ENCODE assay signal across 13 cellular contexts in genomic region chr3:56813656-56813965, GRCh38. TPM values are rescaled to one million over a fixed set of nuclear protein-coding genes. Genes with fewer than 3 reads are reported as not detected.
DNase-seq lines count a peak whose midpoint lies in the region; ATAC-seq, FAIRE-seq and TF ChIP-seq lines count a peak whose summit lies in the region.
"Had no signal": no experiment of that assay in that cellular context is flagged by ENCODE, and none has a peak within 500 bp of the region (broad histone marks: within the 10 kb centered on the region; RNA-seq: fewer than 3 reads in every experiment).

No MANE protein-coding gene starts in this region.

- peak overlapping the region; percentile 81 for H3K27ac Mint-ChIP-seq in activated naive CD4-positive, alpha-beta T cell treated with anti-CD3 and anti-CD28 coated beads, Interleukin-2, amount 50 U/mL, for 24 hours
- no peak overlapping the region for H3K27ac Mint-ChIP-seq in activated naive CD4-positive, alpha-beta T cell treated with anti-CD3 and anti-CD28 coated beads for 36 hours

- intact Hi-C loops in activated naive CD4-positive, alpha-beta T cell treated with anti-CD3 and anti-CD28 coated beads for 36 hours (cut with micrococcal nuclease): no loop called here
- intact Hi-C loops in mammary epithelial cell (cut with micrococcal nuclease) (no loop called here), HepG2 (cut with micrococcal nuclease; ENCODE audit: unreplicated experiment) (no loop called here)

- H2AFZ ChIP-seq in mammary epithelial cell (ENCODE audit: low read depth, low read length) (no peak overlapping the region), HepG2 (ENCODE audit: low read length) (no peak overlapping the region)

- TF ChIP-seq POLR2A in HepG2 (IDR thresholded peaks at IDR 0.05; ENCODE audit: insufficient read depth in 1 of 2, low read depth in 2 of 2, low read length in 2 of 2): no peak

- H3K27me3 Mint-ChIP-seq in activated naive CD4-positive, alpha-beta T cell treated with anti-CD3 and anti-CD28 coated beads, Interleukin-2, amount 50 U/mL, for 24 hours: no peaks in the 10 kb centered on the region
- H3K27me3 Mint-ChIP-seq in activated naive CD4-positive, alpha-beta T cell treated with anti-CD3 and anti-CD28 coated beads for 36 hours (ENCODE audit: low read depth): no peaks in the 10 kb centered on the region

- H3K36me3 ChIP-seq in mammary epithelial cell (ENCODE audit: insufficient read depth, low read length): no peaks in the 10 kb centered on the region
- no peaks in the 10 kb centered on the region for H3K36me3 ChIP-seq in thoracic aorta
- H3K36me3 ChIP-seq in HepG2 (replicated peaks in 1 of 2; ENCODE audit: control insufficient read depth in 1 of 2, insufficient read depth in 2 of 2, low read length in 2 of 2): no peaks in the 10 kb centered on the region

- ATAC-seq in thoracic aorta (ENCODE audit: insufficient number of reproducible peaks, low FRiP score, low read depth): peak; percentile 19
- ATAC-seq in GM19324 (IDR thresholded peaks at IDR 0.05; ENCODE audit: low FRiP score, unreplicated experiment): no peak
- ATAC-seq in HepG2: no peak
- ATAC-seq: activated naive CD4-positive, alpha-beta T cell treated with anti-CD3 and anti-CD28 coated beads, Interleukin-2, amount 50 U/mL, for 72 hours had no signal

- POLR2A ChIA-PET in HepG2 (lab: Yijun Ruan, JAX): interaction anchor here (0.9 kb wide), 1 partner anchor 10 kb away, joined by 3 read pairs; no protein-coding TSS in a partner anchor

- no TSS peak for BruUV-seq in mammary epithelial cell (replicated peaks; lab: Mats Ljungman, UMichigan)
- BruUV-seq in HepG2 (replicated peaks; lab: Mats Ljungman, UMichigan): no TSS peak

- H3K9me3 ChIP-seq in mammary epithelial cell (replicated peaks; ENCODE audit: insufficient read depth, low read length) (no peaks in the 10 kb centered on the region), thoracic aorta (no peaks in the 10 kb centered on the region), HepG2 (ENCODE audit: low read length) (no peaks in the 10 kb centered on the region)

- FAIRE-seq in HepG2 (lab: Jason Lieb, UNC): no peak
- FAIRE-seq: islet of Langerhans had no signal

- CTCF ChIA-PET in activated naive CD4-positive, alpha-beta T cell treated with anti-CD3 and anti-CD28 coated beads for 36 hours (lab: Charles Lee): interaction anchor here (0.6 to 9.7 kb wide), 5 partner anchors 12 to 611 kb away, joined by 3 to 105 read pairs (median 3); partner anchors contain the start of gene ARHGEF3
- CTCF ChIA-PET in mammary epithelial cell (lab: Charles Lee; ENCODE audit: low non-redundant PET) (interaction anchor here (0.7 kb wide), 1 partner anchor 13 kb away, joined by 3 read pairs; no protein-coding TSS in a partner anchor), HepG2 (lab: Yijun Ruan, JAX; ENCODE audit: low intra/inter-chr PET ratio, low total read pairs) (no interaction called here)

- H3K4me3 Mint-ChIP-seq in activated naive CD4-positive, alpha-beta T cell treated with anti-CD3 and anti-CD28 coated beads, Interleukin-2, amount 50 U/mL, for 24 hours: no peak overlapping the region
- no peak overlapping the region for H3K4me3 Mint-ChIP-seq in activated naive CD4-positive, alpha-beta T cell treated with anti-CD3 and anti-CD28 coated beads for 36 hours

- H3K4me1 ChIP-seq in mammary epithelial cell (ENCODE audit: insufficient read depth, low read length): peaks cover 44% of the 10 kb centered on the region
- H3K4me1 ChIP-seq in thoracic aorta (ENCODE audit: control insufficient read depth in 1 of 2, low read depth in 2 of 2): peaks cover 0 to 6% of the 10 kb centered on the region in 2 donors
- H3K4me1 ChIP-seq in HepG2 (ENCODE audit: insufficient read depth, low read length): peaks cover 44% of the 10 kb centered on the region

- no peaks in the 10 kb centered on the region for H4K20me1 ChIP-seq in mammary epithelial cell (ENCODE audit: insufficient read depth, low read length)
- no peaks in the 10 kb centered on the region for H4K20me1 ChIP-seq in HepG2 (ENCODE audit: insufficient read depth, low read length)

- H3K4me3 ChIP-seq in mammary epithelial cell (replicated peaks in 1 of 3; ENCODE audit: insufficient read depth in 1 of 3, low read depth in 2 of 3, low read length in 3 of 3) (no peak overlapping the region), thoracic aorta (no peak overlapping the region), HepG2 (replicated peaks in 1 of 3; ENCODE audit: insufficient read depth in 1 of 3, low read depth in 2 of 3, low read length in 3 of 3) (no peak overlapping the region)

- no peak for TF ChIP-seq RAD21 in HepG2 (CRISPR knock-in tag; IDR thresholded peaks at IDR 0.05)

- H3K9me3 Mint-ChIP-seq in activated naive CD4-positive, alpha-beta T cell treated with anti-CD3 and anti-CD28 coated beads, Interleukin-2, amount 50 U/mL, for 24 hours: no peaks in the 10 kb centered on the region
- H3K9me3 Mint-ChIP-seq in activated naive CD4-positive, alpha-beta T cell treated with anti-CD3 and anti-CD28 coated beads for 36 hours: no peaks in the 10 kb centered on the region
- H3K9me3 Mint-ChIP-seq: activated naive CD4-positive, alpha-beta T cell treated with anti-CD3 and anti-CD28 coated beads, Interleukin-2, amount 50 U/mL, for 72 hours had no signal

- peaks cover 83% of the 10 kb centered on the region for H3K4me1 Mint-ChIP-seq in activated naive CD4-positive, alpha-beta T cell treated with anti-CD3 and anti-CD28 coated beads, Interleukin-2, amount 50 U/mL, for 24 hours
- peaks cover 61% of the 10 kb centered on the region for H3K4me1 Mint-ChIP-seq in activated naive CD4-positive, alpha-beta T cell treated with anti-CD3 and anti-CD28 coated beads for 36 hours (ENCODE audit: low read depth)

- no peaks in the 10 kb centered on the region for H3K27me3 ChIP-seq in mammary epithelial cell (ENCODE audit: insufficient read depth, low read length)
- H3K27me3 ChIP-seq in thoracic aorta (replicated peaks; ENCODE audit: insufficient read depth): no peaks in the 10 kb centered on the region
- no peaks in the 10 kb centered on the region for H3K27me3 ChIP-seq in HepG2 (ENCODE audit: control insufficient read depth in 1 of 2, insufficient read depth in 2 of 2, low read length in 2 of 2)

- WGBS in mammary epithelial cell (ENCODE audit: low coverage, missing lambda C conversion rate): 13% methylated on average over 1 of the region's 1 CpG
- WGBS in HepG2 (ENCODE audit: low lambda C conversion rate): 50% methylated on average over 1 of the region's 1 CpG

- TF ChIP-seq EP300 in HepG2 (IDR thresholded peaks at IDR 0.05; ENCODE audit: low read depth in 2 of 2, low read length in 2 of 2) (no peak), HepG2 (CRISPR knock-in tag; IDR thresholded peaks at IDR 0.05; ENCODE audit: borderline replicate concordance) (no peak)

- in situ Hi-C loops in mammary epithelial cell (cut with MboI; ENCODE audit: low sequenced_read_pairs in 2 of 2): no loop called here
- in situ Hi-C loops in HepG2 (cut with HindIII; ENCODE audit: extremely low pct_ligation_motif_present, low pct_unique_long_range_greater_than_20kb): no loop called here

- no peaks in the 10 kb centered on the region for H3K36me3 Mint-ChIP-seq in activated naive CD4-positive, alpha-beta T cell treated with anti-CD3 and anti-CD28 coated beads, Interleukin-2, amount 50 U/mL, for 24 hours
- no peaks in the 10 kb centered on the region for H3K36me3 Mint-ChIP-seq in activated naive CD4-positive, alpha-beta T cell treated with anti-CD3 and anti-CD28 coated beads for 36 hours (ENCODE audit: low read depth)

- no peaks in the 10 kb centered on the region for H3K79me2 ChIP-seq in mammary epithelial cell (ENCODE audit: insufficient read depth, low read length)
- H3K79me2 ChIP-seq in HepG2 (ENCODE audit: insufficient read depth, low read length): no peaks in the 10 kb centered on the region

- H3K9ac ChIP-seq in mammary epithelial cell (ENCODE audit: insufficient read depth, low read length) (no peak overlapping the region), HepG2 (ENCODE audit: insufficient read depth, low read depth, low read length) (no peak overlapping the region)

- TF ChIP-seq CTCF in mammary epithelial cell (conservative IDR thresholded peaks at IDR 0.05 in 1 of 2, IDR thresholded peaks at IDR 0.05 in 1 of 2; ENCODE audit: extremely low read depth in 1 of 2, insufficient read depth in 1 of 2, low read depth in 1 of 2, low read length in 2 of 2): no peak
- no peak for TF ChIP-seq CTCF in thoracic aorta (IDR thresholded peaks at IDR 0.05)
- TF ChIP-seq CTCF in HepG2 (CRISPR knock-in tag; IDR thresholded peaks at IDR 0.05): no peak

- dilution Hi-C loops in mammary epithelial cell (cut with HindIII; ENCODE audit: low sequenced_read_pairs): loop anchor here (10.0 kb wide), 1 partner anchor 51 kb away; no protein-coding TSS in a partner anchor

- DNase-seq in activated naive CD4-positive, alpha-beta T cell treated with anti-CD3 and anti-CD28 coated beads for 36 hours: no peak
- peak; percentile 67 for DNase-seq in NCI-H69 (lab: John Stamatoyannopoulos, UW)
- DNase-seq in mammary epithelial cell: peak; percentile 20
- DNase-seq in thoracic aorta (ENCODE audit: low spot score): no peak
- no peak for DNase-seq in ecto neural progenitor cell (ENCODE audit: low spot score)
- DNase-seq in HepG2 (ENCODE audit: low spot score): no peak
- DNase-seq: cerebellar nuclear complex, trophoblast cell had no signal

- peak overlapping the region; percentile 8 for H3K27ac ChIP-seq in mammary epithelial cell (ENCODE audit: insufficient read depth, low read depth, low read length)
- H3K27ac ChIP-seq in thoracic aorta: no peak overlapping the region
- no peak overlapping the region for H3K27ac ChIP-seq in HepG2 (ENCODE audit: extremely low read length, insufficient read depth, low read length)
- H3K27ac ChIP-seq: epithelial cell of prostate had no signal

- H3K4me2 ChIP-seq in mammary epithelial cell (ENCODE audit: insufficient read depth, low read depth, low read length): peak overlapping the region; percentile 64
- H3K4me2 ChIP-seq in HepG2 (ENCODE audit: low read depth, low read length): no peak overlapping the region

RNA-seq across cellular contexts. Expression of gene ARHGEF3, which starts 11.9 kb away (rescaled TPM):
- 10 to 100 TPM; 36.4 to 37.7 TPM for total RNA-seq in activated naive CD4-positive, alpha-beta T cell treated with anti-CD3 and anti-CD28 coated beads for 36 hours
- total RNA-seq in mammary epithelial cell: 10 to 100 TPM; 17.5 to 43.7 TPM
- polyA plus RNA-seq in mammary epithelial cell: 30.8 TPM
- polyA minus RNA-seq in mammary epithelial cell: 44.5 TPM
- 10 to 100 TPM; 13.9 to 21.9 TPM for total RNA-seq in thoracic aorta
- total RNA-seq in HepG2 (2016; rRNA removed; fragmentation: Illumina TruSeq; extraction: Trizol): 23.1 and 32.8 TPM in 2 replicates
- 4.0 TPM in 2 replicates for total RNA-seq in HepG2 (2016; cell fraction: cytosol; rRNA removed; fragmentation: Illumina TruSeq; extraction: Trizol; ENCODE audit: low read depth)
- 21.8 and 28.1 TPM in 2 replicates for total RNA-seq in HepG2 (2016; cell fraction: insoluble cytoplasmic fraction; rRNA removed; fragmentation: Illumina TruSeq; extraction: Trizol)
- 17.0 and 18.1 TPM in 2 replicates for total RNA-seq in HepG2 (2016; cell fraction: membrane; rRNA removed; fragmentation: Illumina TruSeq; extraction: Trizol)
- 24.9 and 26.4 TPM in 2 replicates for total RNA-seq in HepG2 (2016; cell fraction: nucleus; rRNA removed; fragmentation: Illumina TruSeq; extraction: Trizol)
- polyA plus RNA-seq in HepG2 (2011; rRNA removed): 10.3 and 14.8 TPM in 2 replicates
- 9.2 and 9.4 TPM in 2 replicates for polyA plus RNA-seq in HepG2 (2011; cell fraction: cytosol; rRNA removed)
- polyA plus RNA-seq in HepG2 (2011; cell fraction: nucleus; rRNA removed): 10.3 and 12.6 TPM in 2 replicates
- polyA plus RNA-seq in HepG2 (2012): 9.0 and 10.3 TPM in 2 replicates
- 2.0 and 2.2 TPM in 2 replicates for polyA plus RNA-seq in HepG2 (2016; cell fraction: cytosol; fragmentation: Illumina TruSeq; extraction: Trizol; ENCODE audit: low read depth)
- 29.1 and 30.2 TPM in 2 replicates for polyA plus RNA-seq in HepG2 (2016; cell fraction: insoluble cytoplasmic fraction; fragmentation: Illumina TruSeq; extraction: Trizol; ENCODE audit: low read depth)
- polyA plus RNA-seq in HepG2 (2016; cell fraction: membrane; fragmentation: Illumina TruSeq; extraction: Trizol; ENCODE audit: low read depth): 7.6 and 8.1 TPM in 2 replicates
- 19.5 and 19.8 TPM in 2 replicates for polyA plus RNA-seq in HepG2 (2016; cell fraction: nucleus; fragmentation: Illumina TruSeq; extraction: Trizol; ENCODE audit: insufficient read depth, low read depth)
- polyA minus RNA-seq in HepG2 (2011; rRNA and poly(A)+ RNA removed; ENCODE audit: low replicate concordance): 11.4 and 21.5 TPM in 2 replicates
- polyA minus RNA-seq in HepG2 (2011; cell fraction: cytosol; rRNA and poly(A)+ RNA removed): 14.4 and 17.7 TPM in 2 replicates
- 21.6 and 31.8 TPM in 2 replicates for polyA minus RNA-seq in HepG2 (2011; cell fraction: nucleus; rRNA and poly(A)+ RNA removed)

Comparison
In these comparisons a context has a peak if more than half of its experiments do, and no peak if none do; other contexts are left out.
1. DNase-seq: peak in NCI-H69 (single experiment) and mammary epithelial cell (single experiment); none in activated naive CD4-positive, alpha-beta T cell treated with anti-CD3 and anti-CD28 coated beads for 36 hours (single experiment), thoracic aorta (single experiment), ecto neural progenitor cell (single experiment) and HepG2 (single experiment).